ENCODE assay signal across 15 cellular contexts in genomic region chr17:75642221-75643032, GRCh38. TPM values are rescaled to one million over a fixed set of nuclear protein-coding genes. Genes with fewer than 3 reads are reported as not detected.
DNase-seq lines count a peak whose midpoint lies in the region; ATAC-seq, FAIRE-seq and TF ChIP-seq lines count a peak whose summit lies in the region.
"Had no signal": no experiment of that assay in that cellular context is flagged by ENCODE, and none has a peak within 500 bp of the region (broad histone marks: within the 10 kb centered on the region; RNA-seq: fewer than 3 reads in every experiment).

No MANE protein-coding gene starts in this region.

- in situ Hi-C loops in K562 (cut with MboI), result no loop called here

- WGBS in K562 (ENCODE audit: insufficient coverage, low coverage, missing lambda C conversion rate), result 47% methylated on average over 7 of the region's 9 CpGs

- H3K79me2 ChIP-seq in K562 (ENCODE audit: control insufficient read depth, insufficient read depth, low read length), result no peaks in the 10 kb centered on the region

- H4K20me1 ChIP-seq in K562 (replicated peaks; ENCODE audit: control insufficient read depth, insufficient read depth, low read length), result 0 out of 2 replicates have a peak, but pooled peaks cover 6% of the 10 kb centered on the region

- H2AFZ ChIP-seq in K562 (ENCODE audit: low read depth, low read length), result no peak overlapping the region

- peaks cover 15 to 36% of the 10 kb centered on the region in 2 experiments; a peak in 4 of 5 replicates for H3K4me1 ChIP-seq in K562 (replicated peaks in 1 of 2; ENCODE audit: control insufficient read depth in 2 of 2, insufficient read depth in 2 of 2, low read length in 2 of 2)

- FAIRE-seq in K562 (lab: Jason Lieb, UNC), result peak; percentile 94

- intact Hi-C loops in K562 (cut with micrococcal nuclease), result no loop called here
- intact Hi-C loops in left colon (cut with DNase I, micrococcal nuclease), result no loop called here

- TF ChIP-seq RAD21 in K562 (CRISPR knock-in tag; conservative IDR thresholded peaks at IDR 0.05 in 1 of 2, IDR thresholded peaks at IDR 0.05 in 1 of 2), result no peak

- H3K27me3 ChIP-seq in K562 (ENCODE audit: control insufficient read depth in 2 of 2, insufficient read depth in 2 of 2, low read length in 2 of 2), result no peaks in the 10 kb centered on the region
- H3K27me3 ChIP-seq: brain microvascular endothelial cell had no signal

- H3K4me2 ChIP-seq in K562 (ENCODE audit: insufficient read depth, low read length), result peak overlapping the region; percentile 48

- no peaks in the 10 kb centered on the region for H3K27me3 Mint-ChIP-seq in type B pancreatic cell
- H3K27me3 Mint-ChIP-seq: activated CD4-positive, alpha-beta T cell treated with anti-CD3 and anti-CD28 coated beads, Interleukin-2, amount 10 ng/mL, durations not matched to agents 24 days and 14 days; stimulated activated naive CD8-positive, alpha-beta T cell treated with anti-CD3 and anti-CD28 coated beads, Interleukin-15, amount 100 ng/mL, for 72 hours had no signal

- H3K27ac ChIP-seq in K562 (ENCODE audit: extremely low read depth, low read depth, low read length), result no peak overlapping the region; the same call in 2 of the 3 replicates
- H3K27ac ChIP-seq: brain microvascular endothelial cell had no signal

- TF ChIP-seq CTCF in K562 (IDR thresholded peaks at IDR 0.05 in 2 of 3, conservative IDR thresholded peaks at IDR 0.05 in 1 of 3; ENCODE audit: insufficient read depth in 2 of 3, low read depth in 1 of 3, low read length in 3 of 3) (no peak), type B pancreatic cell (conservative IDR thresholded peaks at IDR 0.05) (no peak)

- CTCF ChIA-PET in K562 (lab: Yijun Ruan, JAX; ENCODE audit: low intra/inter-chr PET ratio), result no interaction called here

- H3K9me3 Mint-ChIP-seq in type B pancreatic cell, result no peaks in the 10 kb centered on the region
- H3K9me3 Mint-ChIP-seq: activated CD4-positive, alpha-beta T cell treated with anti-CD3 and anti-CD28 coated beads, Interleukin-2, amount 10 ng/mL, durations not matched to agents 24 days and 14 days; stimulated activated naive CD8-positive, alpha-beta T cell treated with anti-CD3 and anti-CD28 coated beads, Interleukin-15, amount 100 ng/mL, for 72 hours had no signal

- peaks cover 15% of the 10 kb centered on the region for H3K4me1 Mint-ChIP-seq in type B pancreatic cell (ENCODE audit: unreplicated experiment)

- peak overlapping the region; percentile 96 for H3K27ac Mint-ChIP-seq in type B pancreatic cell
- H3K27ac Mint-ChIP-seq: activated CD4-positive, alpha-beta T cell treated with anti-CD3 and anti-CD28 coated beads, Interleukin-2, amount 10 ng/mL, durations not matched to agents 24 days and 14 days had no signal

- H3K9me1 ChIP-seq in K562 (ENCODE audit: control insufficient read depth, insufficient read depth, low read length), result peaks cover 3% of the 10 kb centered on the region

- peak; percentile 3 for DNase-seq in NCI-H748 (lab: John Stamatoyannopoulos, UW; ENCODE audit: unreplicated experiment)
- DNase-seq in NCI-H748 treated with DMSO at 0.1 percent for 48 hours (lab: John Stamatoyannopoulos, UW), result no peak
- DNase-seq in K562 (ENCODE audit: extremely low read depth in 1 of 4, low spot score in 3 of 4), result peak; percentile 42 to 78 (median 60)
- DNase-seq in left colon, result peak; percentile 66 to 72
- no peak for DNase-seq in type B pancreatic cell (ENCODE audit: extremely low spot score, unreplicated experiment)
- no peak for DNase-seq in activated effector memory CD4-positive, alpha-beta T cell treated with anti-CD3 and anti-CD28 coated beads, Interleukin-2, amount 50 U/mL, for 16 hours
- no peak for DNase-seq in stimulated activated CD4-positive, alpha-beta T cell treated with anti-CD3 and anti-CD28 coated beads, Interleukin-4, amount 100 ng/mL, for 1 hour
- DNase-seq: activated CD4-positive, alpha-beta T cell treated with anti-CD3 and anti-CD28 coated beads, Interleukin-2, amount 10 ng/mL, durations not matched to agents 24 days and 14 days; brain microvascular endothelial cell; DMS79; stimulated activated CD4-positive, alpha-beta T cell treated with anti-CD3 and anti-CD28 coated beads, Interleukin-2, amount 100 ng/mL, for 48 hours; stimulated activated naive CD8-positive, alpha-beta T cell treated with anti-CD3 and anti-CD28 coated beads, Interleukin-15, amount 100 ng/mL, for 72 hours had no signal

- no peak for TF ChIP-seq POLR2A in K562 (conservative IDR thresholded peaks at IDR 0.05)

- peak overlapping the region in 1 of 2 experiments; percentile 86; a peak in 2 of 4 replicates for H3K9ac ChIP-seq in K562 (ENCODE audit: insufficient read depth in 1 of 2, low read depth in 2 of 2, low read length in 2 of 2)

- no peaks in the 10 kb centered on the region for H3K36me3 Mint-ChIP-seq in type B pancreatic cell

- no TSS peak for BruUV-seq in K562 (replicated peaks; lab: Mats Ljungman, UMichigan)

- ATAC-seq in K562, result peak; percentile 89
- ATAC-seq in left colon, result peak; percentile 41
- ATAC-seq in HG03108 (IDR thresholded peaks at IDR 0.05; ENCODE audit: unreplicated experiment), result no peak
- ATAC-seq: SK-N-SH treated with all-trans-retinoic acid at 6 μM for 48 hours; stimulated activated naive CD8-positive, alpha-beta T cell treated with anti-CD3 and anti-CD28 coated beads, Interleukin-15, amount 100 ng/mL, for 72 hours had no signal

- POLR2A ChIA-PET in K562 (lab: Yijun Ruan, JAX), result interaction anchor here (0.5 to 3.4 kb wide), 4 partner anchors 8 to 401 kb away, joined by 3 to 15 read pairs (median 7); partner anchors contain the start of gene SMIM5

- peak overlapping the region; percentile 71 for H3K4me3 Mint-ChIP-seq in type B pancreatic cell
- H3K4me3 Mint-ChIP-seq: activated CD4-positive, alpha-beta T cell treated with anti-CD3 and anti-CD28 coated beads, Interleukin-2, amount 10 ng/mL, durations not matched to agents 24 days and 14 days; stimulated activated naive CD8-positive, alpha-beta T cell treated with anti-CD3 and anti-CD28 coated beads, Interleukin-15, amount 100 ng/mL, for 72 hours had no signal

- H3K4me3 ChIP-seq in K562, result no peak overlapping the region

- H3K9me3 ChIP-seq in K562 (replicated peaks; ENCODE audit: control insufficient read depth, insufficient read depth, low read depth, low read length), result no peaks in the 10 kb centered on the region

- peaks cover 3% of the 10 kb centered on the region; the same call in 1 of the 3 replicates for H3K36me3 ChIP-seq in K562 (ENCODE audit: control insufficient read depth, insufficient read depth, low read length)
- H3K36me3 ChIP-seq: brain microvascular endothelial cell had no signal

- no peak for TF ChIP-seq EP300 in K562 (IDR thresholded peaks at IDR 0.05; ENCODE audit: low read length)

RNA-seq across cellular contexts. Expression of gene SMIM5, which starts 9.2 kb away (rescaled TPM):
- 0.16 TPM in 1 of 2 replicates, not detected in the other for total RNA-seq in K562 (2011; cell fraction: chromatin; rRNA removed; ENCODE audit: low replicate concordance)
- 0.13 TPM in 1 of 2 replicates, not detected in the other for total RNA-seq in K562 (2011; cell fraction: nucleolus; rRNA removed)
- not detected in 2 replicates for total RNA-seq in K562 (2011; cell fraction: nucleoplasm; rRNA removed)
- total RNA-seq in K562 (2014; rRNA removed), result not detected in 2 replicates
- total RNA-seq in K562 (2014; rRNA removed; fragmentation: Illumina TruSeq; extraction: Trizol), result not detected in 2 replicates
- not detected in 2 replicates for total RNA-seq in K562 (2015; rRNA removed; fragmentation: Illumina TruSeq; extraction: Trizol)
- total RNA-seq in K562 (2021), result not detected in 2 replicates
- polyA plus RNA-seq in K562 (2011; rRNA removed), result not detected in 2 replicates
- polyA plus RNA-seq in K562 (2011; cell fraction: cytosol; rRNA removed), result 0.04 TPM in 1 of 2 replicates, not detected in the other
- polyA plus RNA-seq in K562 (2011; cell fraction: nucleus; rRNA removed), result not detected in 2 replicates
- polyA plus RNA-seq in K562 (2012), result 0.14 and 0.17 TPM in 2 replicates
- polyA plus RNA-seq in K562 (2014; fragmentation: Illumina TruSeq; extraction: Trizol), result not detected in 2 replicates
- not detected for polyA plus RNA-seq in K562 (2014; fragmentation: Nextera tagmentation; extraction: Ambion mirVana)
- 0.08 TPM in 1 of 2 replicates, not detected in the other for polyA plus RNA-seq in K562 (2014; rRNA removed)
- polyA minus RNA-seq in K562 (2011; rRNA and poly(A)+ RNA removed), result not detected in 2 replicates
- polyA minus RNA-seq in K562 (2011; cell fraction: cytosol; rRNA and poly(A)+ RNA removed), result not detected in 2 replicates
- polyA minus RNA-seq in K562 (2011; cell fraction: nucleus; rRNA and poly(A)+ RNA removed), result not detected in 2 replicates
- 10 to 100 TPM; 15.4 to 28.3 TPM for total RNA-seq in left colon
- total RNA-seq in type B pancreatic cell (ENCODE audit: low replicate concordance), result 9.3 and 17.7 TPM in 2 replicates
- total RNA-seq: A673 had no signal

RNA-seq across cellular contexts. Expression of gene RECQL5, which starts 24.5 kb away (rescaled TPM):
- total RNA-seq in K562 (2011; cell fraction: chromatin; rRNA removed; ENCODE audit: low replicate concordance), result 97.0 and 197 TPM in 2 replicates
- 104 and 108 TPM in 2 replicates for total RNA-seq in K562 (2011; cell fraction: nucleolus; rRNA removed)
- 77.7 and 81.3 TPM in 2 replicates for total RNA-seq in K562 (2011; cell fraction: nucleoplasm; rRNA removed)
- total RNA-seq in K562 (2014; rRNA removed) (25.2 and 26.8 TPM in 2 replicates), K562 (2014; rRNA removed; fragmentation: Illumina TruSeq; extraction: Trizol) (12.3 and 14.5 TPM in 2 replicates), K562 (2015; rRNA removed; fragmentation: Illumina TruSeq; extraction: Trizol) (15.2 and 15.9 TPM in 2 replicates), K562 (2021) (34.8 and 35.7 TPM in 2 replicates), left colon (10 to 100 TPM; 23.2 to 27.0 TPM), type B pancreatic cell (ENCODE audit: low replicate concordance) (64.7 and 90.4 TPM in 2 replicates)
- polyA plus RNA-seq in K562 (2011; rRNA removed) (16.4 and 20.4 TPM in 2 replicates), K562 (2014; fragmentation: Illumina TruSeq; extraction: Trizol) (23.1 and 27.9 TPM in 2 replicates), K562 (2014; fragmentation: Nextera tagmentation; extraction: Ambion mirVana) (1 to 10 TPM; 4.1 to 5.8 TPM), K562 (2014; rRNA removed) (23.1 and 27.1 TPM in 2 replicates)
- 10.3 and 14.7 TPM in 2 replicates for polyA plus RNA-seq in K562 (2011; cell fraction: cytosol; rRNA removed)
- 132 and 169 TPM in 2 replicates for polyA plus RNA-seq in K562 (2011; cell fraction: nucleus; rRNA removed)
- polyA plus RNA-seq in K562 (2012), result 19.7 and 37.0 TPM in 2 replicates
- 20.8 and 22.5 TPM in 2 replicates for polyA minus RNA-seq in K562 (2011; rRNA and poly(A)+ RNA removed)
- 11.2 and 20.5 TPM in 2 replicates for polyA minus RNA-seq in K562 (2011; cell fraction: cytosol; rRNA and poly(A)+ RNA removed)
- 31.6 and 42.1 TPM in 2 replicates for polyA minus RNA-seq in K562 (2011; cell fraction: nucleus; rRNA and poly(A)+ RNA removed)

RNA-seq across cellular contexts. Expression of gene SAP30BP, which starts 24.7 kb away (rescaled TPM):
- total RNA-seq in K562 (2011; cell fraction: chromatin; rRNA removed; ENCODE audit: low replicate concordance), result 143 and 213 TPM in 2 replicates
- total RNA-seq in K562 (2011; cell fraction: nucleolus; rRNA removed), result 100 and 111 TPM in 2 replicates
- 123 and 149 TPM in 2 replicates for total RNA-seq in K562 (2011; cell fraction: nucleoplasm; rRNA removed)
- 57.9 and 59.7 TPM in 2 replicates for total RNA-seq in K562 (2014; rRNA removed)
- 45.3 and 51.8 TPM in 2 replicates for total RNA-seq in K562 (2014; rRNA removed; fragmentation: Illumina TruSeq; extraction: Trizol)
- 62.4 and 64.7 TPM in 2 replicates for total RNA-seq in K562 (2015; rRNA removed; fragmentation: Illumina TruSeq; extraction: Trizol)
- 60.6 and 71.7 TPM in 2 replicates for total RNA-seq in K562 (2021)
- polyA plus RNA-seq in K562 (2011; rRNA removed), result 69.3 and 70.7 TPM in 2 replicates
- polyA plus RNA-seq in K562 (2011; cell fraction: cytosol; rRNA removed), result 58.9 and 85.2 TPM in 2 replicates
- 164 and 209 TPM in 2 replicates for polyA plus RNA-seq in K562 (2011; cell fraction: nucleus; rRNA removed)
- 49.6 and 51.6 TPM in 2 replicates for polyA plus RNA-seq in K562 (2012)
- polyA plus RNA-seq in K562 (2014; fragmentation: Illumina TruSeq; extraction: Trizol), result 90.8 and 91.7 TPM in 2 replicates
- polyA plus RNA-seq in K562 (2014; fragmentation: Nextera tagmentation; extraction: Ambion mirVana), result 100 to 1,000 TPM; 103 to 154 TPM
- 67.8 and 86.4 TPM in 2 replicates for polyA plus RNA-seq in K562 (2014; rRNA removed)
- polyA minus RNA-seq in K562 (2011; rRNA and poly(A)+ RNA removed), result 49.7 and 52.3 TPM in 2 replicates
- polyA minus RNA-seq in K562 (2011; cell fraction: cytosol; rRNA and poly(A)+ RNA removed), result 25.6 and 27.8 TPM in 2 replicates
- 44.7 and 59.0 TPM in 2 replicates for polyA minus RNA-seq in K562 (2011; cell fraction: nucleus; rRNA and poly(A)+ RNA removed)
- total RNA-seq in left colon, result 10 to 100 TPM; 72.1 to 72.5 TPM
- 88.1 and 89.3 TPM in 2 replicates for total RNA-seq in type B pancreatic cell (ENCODE audit: low replicate concordance)

RNA-seq across cellular contexts. Expression of gene MYO15B, which starts 54.8 kb away (rescaled TPM):
- 8.9 and 39.4 TPM in 2 replicates for total RNA-seq in K562 (2011; cell fraction: chromatin; rRNA removed; ENCODE audit: low replicate concordance)
- 22.5 and 24.7 TPM in 2 replicates for total RNA-seq in K562 (2011; cell fraction: nucleolus; rRNA removed)
- 11.1 and 14.7 TPM in 2 replicates for total RNA-seq in K562 (2011; cell fraction: nucleoplasm; rRNA removed)
- total RNA-seq in K562 (2014; rRNA removed) (0.05 and 0.24 TPM in 2 replicates), K562 (2014; rRNA removed; fragmentation: Illumina TruSeq; extraction: Trizol) (1.2 TPM in 1 of 2 replicates, not detected in the other), K562 (2015; rRNA removed; fragmentation: Illumina TruSeq; extraction: Trizol) (0.83 TPM in 2 replicates), K562 (2021) (1.5 and 3.1 TPM in 2 replicates), left colon (100 to 1,000 TPM; 575 to 676 TPM), type B pancreatic cell (ENCODE audit: low replicate concordance) (48.2 and 49.0 TPM in 2 replicates)
- polyA plus RNA-seq in K562 (2011; rRNA removed) (0.82 and 1.2 TPM in 2 replicates), K562 (2014; fragmentation: Illumina TruSeq; extraction: Trizol) (0.12 and 0.76 TPM in 2 replicates), K562 (2014; fragmentation: Nextera tagmentation; extraction: Ambion mirVana) (not detected), K562 (2014; rRNA removed) (0.98 and 1.5 TPM in 2 replicates)
- polyA plus RNA-seq in K562 (2011; cell fraction: cytosol; rRNA removed), result 0.39 and 0.49 TPM in 2 replicates
- 15.0 and 17.9 TPM in 2 replicates for polyA plus RNA-seq in K562 (2011; cell fraction: nucleus; rRNA removed)
- 1.2 and 10.8 TPM in 2 replicates for polyA plus RNA-seq in K562 (2012)
- polyA minus RNA-seq in K562 (2011; rRNA and poly(A)+ RNA removed), result 0.70 and 1.0 TPM in 2 replicates
- polyA minus RNA-seq in K562 (2011; cell fraction: cytosol; rRNA and poly(A)+ RNA removed), result not detected in 2 replicates
- 7.7 and 8.5 TPM in 2 replicates for polyA minus RNA-seq in K562 (2011; cell fraction: nucleus; rRNA and poly(A)+ RNA removed)

Comparison
In these comparisons a context has a peak if more than half of its experiments do, and no peak if none do; other contexts are left out.
1. DNase-seq: peak in NCI-H748 (single experiment), K562 (4 of 4) and left colon (2 of 2); none in NCI-H748 treated with DMSO at 0.1 percent for 48 hours (single experiment), type B pancreatic cell (single experiment), activated effector memory CD4-positive, alpha-beta T cell treated with anti-CD3 and anti-CD28 coated beads, Interleukin-2, amount 50 U/mL, for 16 hours (single experiment) and stimulated activated CD4-positive, alpha-beta T cell treated with anti-CD3 and anti-CD28 coated beads, Interleukin-4, amount 100 ng/mL, for 1 hour (single experiment).